Comparison of ENCODE assay signal across 8 cellular contexts in the genomic region with DNA sequence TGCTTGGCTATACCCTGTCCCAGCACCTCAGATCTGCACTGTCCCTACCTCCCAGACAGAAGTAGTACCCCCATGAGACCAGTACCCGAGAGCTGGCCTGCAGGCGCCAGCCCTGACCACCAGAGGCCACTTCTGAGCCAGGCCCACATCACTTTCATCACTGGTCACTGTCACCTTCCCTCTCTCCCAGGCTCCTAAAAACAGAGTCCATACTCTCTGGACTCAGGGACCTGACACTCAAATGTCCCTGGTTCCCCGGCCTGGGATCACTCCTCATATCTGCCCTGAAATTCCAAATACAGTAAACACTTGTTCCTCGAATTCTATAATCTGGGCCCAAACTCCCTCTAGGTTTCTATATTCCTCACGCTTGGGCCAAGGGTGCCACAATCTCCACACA. TPM values are rescaled to one million over a fixed set of nuclear protein-coding genes. Genes with fewer than 3 reads are reported as not detected.
DNase-seq lines count a peak whose midpoint lies in the region; ATAC-seq, FAIRE-seq and TF ChIP-seq lines count a peak whose summit lies in the region.

No MANE protein-coding gene starts in this region.

- H3K4me1 Mint-ChIP-seq in WTC11: peaks cover 8% of the 10 kb centered on the region

- intact Hi-C loops in left colon (cut with DNase I, micrococcal nuclease): loop anchor here in 1 of 2 donors (10.0 kb wide), 1 partner anchor 251 kb away; the partner anchor contains the start of gene RNF220

- H3K36me3 Mint-ChIP-seq in WTC11: peaks cover 6% of the 10 kb centered on the region

- POLR2A ChIA-PET in WTC11 (lab: Charles Lee): interaction anchor here (1.2 kb wide), 1 partner anchor 19 kb away, joined by 6 read pairs; the partner anchor contains the start of genes ARMH1 and TMEM53

- CTCF ChIA-PET in WTC11 (lab: Charles Lee): interaction anchor here (0.6 to 2.0 kb wide), 23 partner anchors 14 to 438 kb away, joined by 3 to 8 read pairs (median 4); partner anchors contain the start of genes ARMH1 and TMEM53

- no peak for DNase-seq in D721Med (ENCODE audit: insufficient read length, low spot score)
- peak; percentile 81 for DNase-seq in HuH-7 (ENCODE audit: low spot score)
- peak; percentile 62 for DNase-seq in WTC11 (ENCODE audit: low spot score)
- DNase-seq in left colon: no peak
- no peak for DNase-seq in midbrain (lab: John Stamatoyannopoulos, UW)

- no peak overlapping the region for H3K27ac Mint-ChIP-seq in WTC11

- H3K9me3 Mint-ChIP-seq in WTC11: no peaks in the 10 kb centered on the region

- ATAC-seq in WTC11 (peak; percentile 68), left colon (peak; percentile 38), HG02610 (IDR thresholded peaks at IDR 0.05; ENCODE audit: unreplicated experiment) (no peak), GM18505 (IDR thresholded peaks at IDR 0.05; ENCODE audit: unreplicated experiment) (no peak), HG02970 (IDR thresholded peaks at IDR 0.05; ENCODE audit: low FRiP score, unreplicated experiment) (no peak)

- no peak for FAIRE-seq in D721Med (lab: Jason Lieb, UNC)

- H3K27me3 Mint-ChIP-seq in WTC11 (ENCODE audit: low read depth): no peaks in the 10 kb centered on the region

- no peak for TF ChIP-seq POLR2A in GM18505 (IDR thresholded peaks at IDR 0.05; ENCODE audit: borderline replicate concordance, extremely low read depth, insufficient read depth, insufficient read length)

- H3K4me3 Mint-ChIP-seq in WTC11: no peak overlapping the region

- TF ChIP-seq CTCF in D721Med (IDR thresholded peaks at IDR 0.05; ENCODE audit: insufficient read depth, missing control alignments) (peak; percentile 50), WTC11 (IDR thresholded peaks at IDR 0.05) (peak; percentile 73)

TF ChIP-seq in WTC11, 78 proteins besides CTCF, POLR2A, EP300 and RAD21:
- TF ChIP-seq HMGXB4 (CRISPR knock-in tag; IDR thresholded peaks at IDR 0.05) (no peak), ZNF121 (CRISPR knock-in tag; IDR thresholded peaks at IDR 0.05) (0 out of 2 replicates have a peak, but pooled peaks have one; percentile 22), SOX15 (CRISPR knock-in tag; IDR thresholded peaks at IDR 0.05) (no peak)

RNA-seq across cellular contexts. Expression of gene TMEM53, which starts 18.7 kb away (rescaled TPM):
- 8.2 to 10.9 TPM (median 10.0 TPM) in 3 replicates for total RNA-seq in WTC11 (2021)
- total RNA-seq in left colon: 10 to 100 TPM; 31.3 to 35.7 TPM

RNA-seq across cellular contexts. Expression of gene ARMH1, which starts 18.9 kb away (rescaled TPM):
- total RNA-seq in WTC11 (2021): 0.74 to 1.6 TPM (median 0.78 TPM) in 3 replicates
- total RNA-seq in left colon: 1 to 10 TPM; 1.1 to 2.3 TPM

Comparison
In these comparisons a context has a peak if more than half of its experiments do, and no peak if none do; other contexts are left out.
1. DNase-seq: peak in HuH-7 (single experiment) and WTC11 (single experiment); none in D721Med (single experiment), left colon (0 of 2) and midbrain (single experiment).
2. ATAC-seq: peak in WTC11 (single experiment) and left colon (single experiment); none in HG02610 (single experiment), GM18505 (single experiment) and HG02970 (single experiment).